Comparison of ENCODE assay signal across 21 cellular contexts in genomic region chr3:105062853-105063252, GRCh38.
DNase-seq lines count a peak whose midpoint lies in the region; ATAC-seq and TF ChIP-seq lines count a peak whose summit lies in the region.
"Had no signal": no experiment of that assay in that cellular context is flagged by ENCODE, and none has a peak within 500 bp of the region (broad histone marks: within the 10 kb centered on the region; RNA-seq: fewer than 3 reads in every experiment).

No MANE protein-coding gene starts in this region.

- no peaks in the 10 kb centered on the region for H3K36me3 ChIP-seq in SU-DHL-6 (ENCODE audit: low read length)
- H3K36me3 ChIP-seq: BLaER1 treated with 17β-estradiol and CSF1 and Interleukin-3, amounts not matched to agents 10 nM and 100 nM; colonic mucosa; esophagus squamous epithelium; right atrium auricular region; upper lobe of left lung; WERI-Rb-1 had no signal

- H3K36me3 Mint-ChIP-seq in effector memory CD8-positive, alpha-beta T cell (ENCODE audit: insufficient read depth), result no peaks in the 10 kb centered on the region
- H3K36me3 Mint-ChIP-seq: activated naive CD8-positive, alpha-beta T cell treated with anti-CD3 and anti-CD28 coated beads for 36 hours; naive thymus-derived CD4-positive, alpha-beta T cell had no signal

- no peak overlapping the region for H3K27ac ChIP-seq in SU-DHL-6 (ENCODE audit: low read depth, low read length)
- H3K27ac ChIP-seq: BLaER1 treated with 17β-estradiol and CSF1 and Interleukin-3, amounts not matched to agents 10 nM and 100 nM; colonic mucosa; esophagus squamous epithelium; right atrium auricular region; upper lobe of left lung; WERI-Rb-1 had no signal

- TF ChIP-seq CTCF in SU-DHL-6 (IDR thresholded peaks at IDR 0.05; ENCODE audit: insufficient read depth, low read length, poor library complexity, severe bottlenecking), result no peak

- H3K9me3 ChIP-seq in SU-DHL-6 (ENCODE audit: insufficient read depth, low read length), result no peaks in the 10 kb centered on the region
- H3K9me3 ChIP-seq: BLaER1 treated with 17β-estradiol and CSF1 and Interleukin-3, amounts not matched to agents 10 nM and 100 nM; colonic mucosa; esophagus squamous epithelium; right atrium auricular region; SK-N-SH; upper lobe of left lung had no signal

- DNase-seq in DMS153 (lab: John Stamatoyannopoulos, UW) (peak; percentile 62), NCI-H1105 treated with DMSO at 0.1 percent for 48 hours (lab: John Stamatoyannopoulos, UW) (peak; percentile 68), mucosa of gallbladder (ENCODE audit: low spot score) (peak; percentile 26)
- DNase-seq in effector memory CD8-positive, alpha-beta T cell, result no peak
- DNase-seq in stimulated activated naive CD4-positive, alpha-beta T cell (lab: John Stamatoyannopoulos, UW), result no peak
- DNase-seq in stimulated activated CD4-positive, alpha-beta T cell treated with anti-CD3 and anti-CD28 coated beads, Interleukin-15, amount 100 ng/mL, for 24 hours, result no peak
- DNase-seq: ACHN; activated naive CD8-positive, alpha-beta T cell treated with anti-CD3 and anti-CD28 coated beads for 36 hours; colonic mucosa; esophagus squamous epithelium; H9; naive thymus-derived CD4-positive, alpha-beta T cell; NCI-H187 treated with DMSO at 0.1 percent for 48 hours; SK-N-SH; upper lobe of left lung; WERI-Rb-1 had no signal

- no peaks in the 10 kb centered on the region for H3K79me2 ChIP-seq in SU-DHL-6 (ENCODE audit: insufficient read depth, low read length)

- H2AFZ ChIP-seq in SU-DHL-6 (ENCODE audit: low read depth, low read length, severe bottlenecking), result peak overlapping the region; percentile 2

- H4K20me1 ChIP-seq in SU-DHL-6 (ENCODE audit: low read depth, low read length), result no peaks in the 10 kb centered on the region
- H4K20me1 ChIP-seq: BLaER1 treated with 17β-estradiol and CSF1 and Interleukin-3, amounts not matched to agents 10 nM and 100 nM had no signal

- no peaks in the 10 kb centered on the region for H3F3A ChIP-seq in SU-DHL-6 (ENCODE audit: insufficient read depth)

- no peaks in the 10 kb centered on the region for H3K4me1 Mint-ChIP-seq in effector memory CD8-positive, alpha-beta T cell (ENCODE audit: low read depth in 2 of 2)
- H3K4me1 Mint-ChIP-seq: activated naive CD8-positive, alpha-beta T cell treated with anti-CD3 and anti-CD28 coated beads for 36 hours; naive thymus-derived CD4-positive, alpha-beta T cell had no signal

- no peaks in the 10 kb centered on the region for H3K9me3 Mint-ChIP-seq in effector memory CD8-positive, alpha-beta T cell
- H3K9me3 Mint-ChIP-seq: activated naive CD8-positive, alpha-beta T cell treated with anti-CD3 and anti-CD28 coated beads for 36 hours had no signal

- H3K4me3 ChIP-seq in SU-DHL-6 (ENCODE audit: insufficient read depth, low read length, poor library complexity, severe bottlenecking), result no peak overlapping the region
- H3K4me3 ChIP-seq: BLaER1 treated with 17β-estradiol and CSF1 and Interleukin-3, amounts not matched to agents 10 nM and 100 nM; colonic mucosa; esophagus squamous epithelium; K562; right atrium auricular region; upper lobe of left lung had no signal

- H3K9ac ChIP-seq in SU-DHL-6 (ENCODE audit: low read length), result no peak overlapping the region
- H3K9ac ChIP-seq: BLaER1 treated with 17β-estradiol and CSF1 and Interleukin-3, amounts not matched to agents 10 nM and 100 nM; SK-N-SH had no signal

- no peak overlapping the region for H3K4me3 Mint-ChIP-seq in effector memory CD8-positive, alpha-beta T cell
- H3K4me3 Mint-ChIP-seq: activated naive CD8-positive, alpha-beta T cell treated with anti-CD3 and anti-CD28 coated beads for 36 hours; H9; naive thymus-derived CD4-positive, alpha-beta T cell had no signal

- H3K27ac Mint-ChIP-seq in effector memory CD8-positive, alpha-beta T cell, result no peak overlapping the region
- H3K27ac Mint-ChIP-seq: activated naive CD8-positive, alpha-beta T cell treated with anti-CD3 and anti-CD28 coated beads for 36 hours; H9; naive thymus-derived CD4-positive, alpha-beta T cell had no signal

- H3K27me3 ChIP-seq in SU-DHL-6 (ENCODE audit: low read length), result no peaks in the 10 kb centered on the region
- H3K27me3 ChIP-seq: BLaER1 treated with 17β-estradiol and CSF1 and Interleukin-3, amounts not matched to agents 10 nM and 100 nM; colonic mucosa; esophagus squamous epithelium; right atrium auricular region; upper lobe of left lung had no signal

- ATAC-seq in GM21447 (IDR thresholded peaks at IDR 0.05; ENCODE audit: unreplicated experiment), result no peak
- no peak for ATAC-seq in effector memory CD8-positive, alpha-beta T cell (replicated peaks)
- ATAC-seq: K562; naive thymus-derived CD4-positive, alpha-beta T cell had no signal

- no peaks in the 10 kb centered on the region for H3K9me2 ChIP-seq in SU-DHL-6 (replicated peaks; ENCODE audit: insufficient read depth, low read length)
- H3K9me2 ChIP-seq: SK-N-SH had no signal

- peaks cover 0 to 9% of the 10 kb centered on the region in 2 donors for H3K27me3 Mint-ChIP-seq in effector memory CD8-positive, alpha-beta T cell
- H3K27me3 Mint-ChIP-seq: activated naive CD8-positive, alpha-beta T cell treated with anti-CD3 and anti-CD28 coated beads for 36 hours had no signal

- no peak overlapping the region for H3K4me2 ChIP-seq in SU-DHL-6 (ENCODE audit: low read depth, low read length, poor library complexity, severe bottlenecking)
- H3K4me2 ChIP-seq: BLaER1 treated with 17β-estradiol and CSF1 and Interleukin-3, amounts not matched to agents 10 nM and 100 nM; SK-N-SH had no signal

Comparison
In these comparisons a context has a peak if more than half of its experiments do, and no peak if none do; other contexts are left out.
1. DNase-seq: peak in DMS153 (single experiment), NCI-H1105 treated with DMSO at 0.1 percent for 48 hours (single experiment) and mucosa of gallbladder (single experiment); none in effector memory CD8-positive, alpha-beta T cell (0 of 3), stimulated activated naive CD4-positive, alpha-beta T cell (0 of 6) and stimulated activated CD4-positive, alpha-beta T cell treated with anti-CD3 and anti-CD28 coated beads, Interleukin-15, amount 100 ng/mL, for 24 hours (single experiment).